8 cellular contexts compared by ENCODE assay signal in the genomic region with DNA sequence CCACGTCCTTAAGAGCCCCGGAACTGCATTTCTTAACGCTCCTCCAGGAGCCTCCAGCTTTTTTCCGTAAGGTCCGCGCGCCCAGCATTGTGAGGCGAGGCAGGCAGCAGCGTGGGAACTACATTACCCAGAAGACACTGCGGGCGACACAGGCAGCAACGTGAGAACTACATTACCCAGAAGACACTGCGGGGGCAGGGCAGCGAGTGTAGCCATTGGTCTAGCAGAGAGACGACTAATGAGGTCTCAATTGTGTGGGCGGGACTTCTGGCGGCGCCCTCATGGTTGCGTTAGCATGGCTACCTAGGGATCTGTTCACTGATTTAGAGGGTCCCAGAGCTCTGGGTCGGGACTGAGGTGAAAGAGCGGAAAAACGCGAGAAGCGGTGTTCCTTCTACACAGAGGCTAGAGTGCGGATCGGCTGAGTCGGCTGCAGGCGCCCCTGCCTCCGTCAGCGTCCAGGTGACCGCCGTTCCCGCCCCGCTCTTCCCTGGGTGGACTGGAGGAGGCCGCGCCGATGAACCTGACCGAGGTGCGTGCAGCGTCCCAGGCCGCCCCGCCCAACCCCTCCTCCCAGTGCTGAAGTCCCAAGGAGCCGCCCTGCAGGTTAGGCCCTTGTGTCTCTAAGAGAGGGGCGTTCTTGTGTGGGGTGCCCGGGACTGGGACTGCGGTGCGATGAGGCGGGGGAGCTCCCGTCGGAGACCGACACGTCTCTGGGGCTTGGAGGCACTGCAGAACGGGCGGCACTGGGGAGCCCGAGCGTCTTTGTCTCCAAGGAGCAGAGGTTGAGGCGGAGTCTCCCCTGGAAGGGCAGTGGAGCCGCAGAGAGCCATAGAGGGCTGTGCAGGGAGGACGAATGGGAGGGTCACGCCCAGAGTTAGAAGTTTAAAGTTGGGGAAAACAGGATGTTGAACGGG. TPM values are rescaled to one million over a fixed set of nuclear protein-coding genes. Genes with fewer than 3 reads are reported as not detected.
A peak's percentile ranks its signal among the peaks of the same experiment; 100 is the strongest.
DNase-seq lines count a peak whose midpoint lies in the region; ATAC-seq and TF ChIP-seq lines count a peak whose summit lies in the region.

Gene ZNF749, plus strand, starts transcription at position 264 of the 917 bp plus-strand sequence. Its CDS starts 254 bp downstream, at position 518.

- peak; percentile 1 for TF ChIP-seq CTCF in epithelial cell of esophagus (IDR thresholded peaks at IDR 0.05; ENCODE audit: insufficient read depth, low read depth, low read length, missing control alignments)

- DNase-seq in DMS114 treated with DMSO at 0.1 percent for 48 hours (lab: John Stamatoyannopoulos, UW; ENCODE audit: unreplicated experiment) (peak; percentile 99), OCI-M1 (lab: John Stamatoyannopoulos, UW) (peak; percentile 99), activated T-cell treated with anti-CD3 and anti-CD28 coated beads for 1 hour (ENCODE audit: low read depth) (peak; percentile 91), epithelial cell of esophagus (ENCODE audit: low read depth) (peak; percentile 99), middle frontal gyrus (ENCODE audit: extremely low spot score, low spot score) (peak; percentile 97)
- DNase-seq in stimulated activated CD8-positive, alpha-beta memory T cell treated with anti-CD3 and anti-CD28 coated beads, Interleukin-2, amount 100 ng/mL, for 1 hour (ENCODE audit: low read depth in 2 of 2) = peak; percentile 88 to 91

- peaks cover 19 to 26% (median 22%) of the 10 kb centered on the region in 3 donors for H3K4me1 Mint-ChIP-seq in IgD-negative memory B cell

- H3K4me3 ChIP-seq in epithelial cell of esophagus (ENCODE audit: low read length) = peak within 1 kb of the TSS; percentile 62

- peak; percentile 95 for ATAC-seq in GM21576 (IDR thresholded peaks at IDR 0.05; ENCODE audit: unreplicated experiment)

- no peaks in the 10 kb centered on the region for H3K27me3 Mint-ChIP-seq in IgD-negative memory B cell

- peak within 1 kb of the TSS; percentile 58 to 95 (median 95) for H3K27ac Mint-ChIP-seq in IgD-negative memory B cell

- peaks cover 4% of the 10 kb centered on the region in 3 donors for H3K9me3 Mint-ChIP-seq in IgD-negative memory B cell

- H3K36me3 Mint-ChIP-seq in IgD-negative memory B cell = peaks cover 22% of the 10 kb centered on the region

- peak within 1 kb of the TSS; percentile 87 to 100 (median 98) for H3K4me3 Mint-ChIP-seq in IgD-negative memory B cell

RNA-seq across cellular contexts. Expression of gene ZNF749, which starts in this region (rescaled TPM):
- 5.4 TPM for polyA plus RNA-seq in IgD-negative memory B cell

Comparison
In these comparisons a context has a peak if more than half of its experiments do, and no peak if none do; other contexts are left out.
1. Peak in every context shown above with its lines: DNase-seq, ATAC-seq and H3K4me3 ChIP-seq.